1 cellular context compared by ENCODE assay signal in genomic region chr13:41960700-41961697, GRCh38.
TF ChIP-seq lines count a peak whose summit lies in the region.

Gene VWA8 (minus strand): TSS chr13:41961109. CDS start chr13:41961015, 94 bp downstream.

TF ChIP-seq in HepG2, 621 proteins besides CTCF, POLR2A, EP300 and RAD21 (continued from another document and continues in another):
- TF ChIP-seq HMGXB4 (CRISPR knock-in tag; IDR thresholded peaks at IDR 0.05; ENCODE audit: borderline replicate concordance in 1 of 2, low read depth in 1 of 2) (peak; percentile 81 to 94; a peak in 3 of 4 replicates), RARG (CRISPR knock-in tag; IDR thresholded peaks at IDR 0.05; ENCODE audit: low read depth) (no peak), FLYWCH1 (CRISPR knock-in tag; IDR thresholded peaks at IDR 0.05) (no peak), SALL2 (CRISPR knock-in tag; IDR thresholded peaks at IDR 0.05) (peak; percentile 93), TRAFD1 (CRISPR knock-in tag; IDR thresholded peaks at IDR 0.05; ENCODE audit: borderline replicate concordance) (no peak), ZNF607 (CRISPR knock-in tag; IDR thresholded peaks at IDR 0.05; ENCODE audit: borderline replicate concordance) (peak; percentile 74; the same call in 1 of the 2 replicates), ZNF768 (CRISPR knock-in tag; IDR thresholded peaks at IDR 0.05) (peak; percentile 99; the same call in 1 of the 2 replicates), ZNF432 (CRISPR knock-in tag; IDR thresholded peaks at IDR 0.05; ENCODE audit: borderline replicate concordance) (no peak), ZNF451 (CRISPR knock-in tag; IDR thresholded peaks at IDR 0.05) (no peak), RFXAP (CRISPR knock-in tag; IDR thresholded peaks at IDR 0.05; ENCODE audit: borderline replicate concordance) (peak; percentile 74; the same call in 1 of the 2 replicates), FOXJ3 (CRISPR knock-in tag; IDR thresholded peaks at IDR 0.05; ENCODE audit: borderline replicate concordance) (0 out of 2 replicates have a peak, but pooled peaks have one; percentile 26), ZNF563 (CRISPR knock-in tag; IDR thresholded peaks at IDR 0.05) (peak; percentile 63; the same call in 1 of the 2 replicates), KMT2B (CRISPR knock-in tag; IDR thresholded peaks at IDR 0.05) (peak; percentile 92), ZNF780A (CRISPR knock-in tag; IDR thresholded peaks at IDR 0.05) (no peak), ZNF672 (CRISPR knock-in tag; IDR thresholded peaks at IDR 0.05) (no peak), ARID4A (CRISPR knock-in tag; IDR thresholded peaks at IDR 0.05; ENCODE audit: borderline replicate concordance) (peak; percentile 80; the same call in 1 of the 2 replicates), ZNF589 (CRISPR knock-in tag; conservative IDR thresholded peaks at IDR 0.05) (no peak; the same call in 1 of the 2 replicates), ZNF609 (CRISPR knock-in tag; IDR thresholded peaks at IDR 0.05; ENCODE audit: borderline replicate concordance) (no peak), NFE2L2 (IDR thresholded peaks at IDR 0.05; ENCODE audit: low read length) (no peak), ETV5 (CRISPR knock-in tag; IDR thresholded peaks at IDR 0.05; ENCODE audit: borderline replicate concordance) (peak; percentile 65; the same call in 1 of the 2 replicates), FOXC1 (CRISPR knock-in tag; IDR thresholded peaks at IDR 0.05; ENCODE audit: borderline replicate concordance) (no peak; the same call in 1 of the 2 replicates), GZF1 (CRISPR knock-in tag; IDR thresholded peaks at IDR 0.05) (no peak), KDM5A (IDR thresholded peaks at IDR 0.05; ENCODE audit: borderline replicate concordance, low read length) (peak; percentile 65; the same call in 1 of the 2 replicates), ZNF142 (CRISPR knock-in tag; IDR thresholded peaks at IDR 0.05) (peak; percentile 90; the same call in 1 of the 2 replicates), BCLAF1 (IDR thresholded peaks at IDR 0.05) (no peak), ZNF557 (CRISPR knock-in tag; IDR thresholded peaks at IDR 0.05) (no peak), ZNF629 (CRISPR knock-in tag; conservative IDR thresholded peaks at IDR 0.05) (peak; percentile 53), ZBTB43 (CRISPR knock-in tag; conservative IDR thresholded peaks at IDR 0.05) (peak; percentile 90), DBP (CRISPR knock-in tag; IDR thresholded peaks at IDR 0.05; ENCODE audit: not compliant biosample characterization) (no peak), ZBTB7A (CRISPR knock-in tag; IDR thresholded peaks at IDR 0.05) (peak; percentile 59; the same call in 1 of the 2 replicates), TBL1XR1 (IDR thresholded peaks at IDR 0.05; ENCODE audit: borderline replicate concordance, low read length, partially characterized antibody) (no peak), NCOA1 (CRISPR knock-in tag; IDR thresholded peaks at IDR 0.05) (no peak)
